In the genomic region with DNA sequence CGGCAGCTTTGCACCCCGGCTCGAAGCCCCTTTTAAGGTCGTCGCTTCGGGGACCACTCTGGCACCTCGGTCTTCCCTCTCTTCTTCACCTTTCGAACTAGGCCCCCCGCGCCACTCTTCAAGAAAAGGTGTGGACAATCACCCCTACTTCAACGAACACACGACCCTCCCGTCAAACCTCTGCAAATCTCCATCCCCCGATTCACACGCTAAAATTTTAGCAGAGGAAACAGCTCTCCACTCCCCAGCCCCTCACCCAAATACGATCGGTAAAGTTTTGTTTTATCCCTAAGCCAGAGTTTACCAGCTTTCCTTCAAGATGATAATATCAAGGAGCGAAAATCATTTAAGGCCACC, we compare ENCODE assay signal across 8 cellular contexts.
DNase-seq lines count a peak whose midpoint lies in the region; ATAC-seq and TF ChIP-seq lines count a peak whose summit lies in the region.

No MANE protein-coding gene starts in this region.

- peaks cover 74% of the 10 kb centered on the region for H3K4me1 Mint-ChIP-seq in central memory CD8-positive, alpha-beta T cell

- H3K4me1 ChIP-seq in right atrium auricular region (peaks cover 0 to 65% of the 10 kb centered on the region in 2 donors), muscle layer of duodenum (ENCODE audit: control insufficient read depth in 1 of 2, insufficient read depth in 2 of 2, low read length in 2 of 2) (peaks cover 1 to 45% of the 10 kb centered on the region in 2 donors), aorta (ENCODE audit: control insufficient read depth in 1 of 2, insufficient read depth in 2 of 2, low read length in 2 of 2) (peaks cover 4 to 7% of the 10 kb centered on the region in 2 donors)

- 15 to 23% methylated on average over 18 of the region's 18 CpGs for WGBS in aorta, 2 donors

- no peaks in the 10 kb centered on the region for H3K27me3 ChIP-seq in right atrium auricular region
- H3K27me3 ChIP-seq in muscle layer of duodenum (ENCODE audit: low read depth, low read length), result no peaks in the 10 kb centered on the region
- H3K27me3 ChIP-seq in aorta (ENCODE audit: control insufficient read depth in 1 of 2, insufficient read depth in 2 of 2, low read length in 1 of 2), result no peaks in the 10 kb centered on the region

- H3K9me3 Mint-ChIP-seq in central memory CD8-positive, alpha-beta T cell, result no peaks in the 10 kb centered on the region

- ATAC-seq in Right ventricle myocardium inferior, result no peak
- no peak for ATAC-seq in central memory CD8-positive, alpha-beta T cell (replicated peaks; ENCODE audit: extremely low read depth, poor library complexity, severe bottlenecking)
- ATAC-seq in aorta (ENCODE audit: low FRiP score), result no peak
- ATAC-seq in HG02678 (IDR thresholded peaks at IDR 0.05; ENCODE audit: unreplicated experiment), result no peak

- H3K36me3 ChIP-seq in right atrium auricular region (no peaks in the 10 kb centered on the region), muscle layer of duodenum (ENCODE audit: control insufficient read depth in 1 of 2, insufficient read depth in 2 of 2, low read length in 2 of 2) (no peaks in the 10 kb centered on the region), aorta (ENCODE audit: control insufficient read depth in 1 of 2, insufficient read depth in 2 of 2, low read length in 1 of 2) (no peaks in the 10 kb centered on the region)

- H3K9me3 ChIP-seq in right atrium auricular region (no peaks in the 10 kb centered on the region), muscle layer of duodenum (ENCODE audit: control insufficient read depth in 1 of 2, low read length in 2 of 2) (no peaks in the 10 kb centered on the region), aorta (ENCODE audit: control insufficient read depth, low read length) (no peaks in the 10 kb centered on the region)

- H3K4me3 ChIP-seq in right atrium auricular region (peak overlapping the region; percentile 92 to 94), muscle layer of duodenum (ENCODE audit: low read depth in 1 of 2, low read length in 2 of 2) (peak overlapping the region; percentile 24 to 48), aorta (ENCODE audit: low read length in 2 of 2) (peak overlapping the region; percentile 98 to 99)

- no peaks in the 10 kb centered on the region for H3K27me3 Mint-ChIP-seq in central memory CD8-positive, alpha-beta T cell

- DNase-seq in right atrium auricular region (ENCODE audit: low spot score) (no peak), Right ventricle myocardium inferior (ENCODE audit: missing footprints) (no peak), aorta (no peak), epidermal melanocyte (ENCODE audit: insufficient read length, low spot score) (no peak)
- no peak for DNase-seq in central memory CD8-positive, alpha-beta T cell (ENCODE audit: low spot score in 2 of 2)
- no peak for DNase-seq in stimulated activated CD4-positive, alpha-beta T cell treated with anti-CD3 and anti-CD28 coated beads, Interleukin-1b, Interleukin-23, amount 100 ng/mL, for 48 hours

- intact Hi-C loops in Right ventricle myocardium inferior (cut with DNase I) (loop anchor here (5.0 kb wide), 2 partner anchors 81 to 131 kb away; no protein-coding TSS in a partner anchor), aorta (cut with DNase I) (loop anchor here in 1 of 2 donors (5.0 kb wide), 1 partner anchor 76 kb away; no protein-coding TSS in a partner anchor)

- peak overlapping the region; percentile 76 to 99 for H3K27ac ChIP-seq in right atrium auricular region
- H3K27ac ChIP-seq in muscle layer of duodenum (ENCODE audit: low read length), result peak overlapping the region; percentile 87
- H3K27ac ChIP-seq in aorta (ENCODE audit: low read depth in 1 of 2, low read length in 2 of 2), result peak overlapping the region; percentile 80 to 84

- peak overlapping the region; percentile 90 for H3K4me3 Mint-ChIP-seq in central memory CD8-positive, alpha-beta T cell

- no peak for TF ChIP-seq CTCF in right atrium auricular region (IDR thresholded peaks at IDR 0.05)

- peaks cover 16% of the 10 kb centered on the region for H3K36me3 Mint-ChIP-seq in central memory CD8-positive, alpha-beta T cell (ENCODE audit: insufficient read depth)

- H3K27ac Mint-ChIP-seq in central memory CD8-positive, alpha-beta T cell (ENCODE audit: low read depth), result peak overlapping the region; percentile 95

Comparison
In these comparisons a context has a peak if more than half of its experiments do, and no peak if none do; other contexts are left out.
1. H3K4me3 ChIP-seq: peak in every context shown above with its lines; median percentile 98 in aorta; 93 in right atrium auricular region; 36 in muscle layer of duodenum.